ENCODE assay signal across 8 cellular contexts in the genomic region with DNA sequence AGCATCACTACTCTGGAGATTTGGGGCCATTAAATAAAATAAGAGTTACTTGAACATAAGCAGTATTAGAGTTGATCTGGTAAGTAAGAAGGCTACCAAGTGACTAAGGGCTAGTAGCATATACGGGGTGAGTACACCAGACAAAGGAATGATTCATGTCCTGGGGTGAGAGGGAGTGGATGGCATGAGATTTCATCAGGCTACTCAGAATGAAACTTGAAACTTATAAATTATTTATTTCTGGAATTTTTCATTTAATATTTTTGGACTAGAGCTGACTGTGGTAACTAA. TPM values are rescaled to one million over a fixed set of nuclear protein-coding genes. Genes with fewer than 3 reads are reported as not detected.
A peak's percentile ranks its signal among the peaks of the same experiment; 100 is the strongest.
DNase-seq lines count a peak whose midpoint lies in the region; ATAC-seq and TF ChIP-seq lines count a peak whose summit lies in the region.

No MANE protein-coding gene starts in this region.

- H3K4me2 ChIP-seq in PC-9 = peak overlapping the region; percentile 83

- H3K9me3 ChIP-seq in PC-9 (ENCODE audit: insufficient read depth, low read depth) = no peaks in the 10 kb centered on the region
- no peaks in the 10 kb centered on the region for H3K9me3 ChIP-seq in duodenal mucosa (ENCODE audit: control insufficient read depth in 1 of 2, low read length in 2 of 2)

- peak overlapping the region; percentile 86 for H3K4me3 ChIP-seq in PC-9
- peak overlapping the region; percentile 83 to 92 for H3K4me3 ChIP-seq in duodenal mucosa (ENCODE audit: low read depth in 1 of 2, low read length in 2 of 2)

- H3F3A ChIP-seq in PC-9 (ENCODE audit: insufficient read depth, low read depth) = peaks cover 23% of the 10 kb centered on the region

- no peak overlapping the region for H3K9ac ChIP-seq in duodenal mucosa (ENCODE audit: low read depth in 1 of 2, low read length in 2 of 2)

- H4K20me1 ChIP-seq in PC-9 (ENCODE audit: insufficient read depth) = no peaks in the 10 kb centered on the region

- H3K27me3 ChIP-seq in PC-9 (ENCODE audit: insufficient read depth, low read depth) (no peaks in the 10 kb centered on the region), duodenal mucosa (ENCODE audit: control insufficient read depth in 1 of 2, insufficient read depth in 2 of 2, low read length in 2 of 2) (no peaks in the 10 kb centered on the region)

- POLR2A ChIA-PET in PC-9 (lab: Charles Lee; ENCODE audit: unreplicated experiment) = interaction anchor here (0.9 kb wide), 1 partner anchor 220 kb away, joined by 4 read pairs; no protein-coding TSS in a partner anchor

- H2AFZ ChIP-seq in PC-9 = no peak overlapping the region

- H3K9me2 ChIP-seq in PC-9 (ENCODE audit: insufficient read depth) = no peaks in the 10 kb centered on the region

- H3K27ac ChIP-seq in PC-9 = peak overlapping the region; percentile 99
- no peak overlapping the region for H3K27ac ChIP-seq in duodenal mucosa (ENCODE audit: low read depth, low read length)

- peak; percentile 91 for DNase-seq in EL
- DNase-seq in PC-9 = peak; percentile 24 to 86
- peak; percentile 54 for DNase-seq in pons (ENCODE audit: low spot score)
- DNase-seq in iPS-NIHi7 (ENCODE audit: extremely low spot score) = no peak
- no peak for DNase-seq in stimulated activated CD4-positive, alpha-beta T cell treated with anti-CD3 and anti-CD28 coated beads, Interleukin-2, amount 100 ng/mL, for 48 hours

- no peak for ATAC-seq in GM18505 (IDR thresholded peaks at IDR 0.05; ENCODE audit: unreplicated experiment)
- no peak for ATAC-seq in GM21390 (IDR thresholded peaks at IDR 0.05; ENCODE audit: unreplicated experiment)

- no peak for TF ChIP-seq CTCF in PC-9 (conservative IDR thresholded peaks at IDR 0.05)

- no TSS peak for BruUV-seq in PC-9 (replicated peaks; lab: Mats Ljungman, UMichigan)

- peaks cover 17% of the 10 kb centered on the region; the same call in 1 of the 2 replicates for H3K79me2 ChIP-seq in PC-9 (ENCODE audit: low read depth)

- CTCF ChIA-PET in PC-9 (lab: Charles Lee) = no interaction called here

- H3K36me3 ChIP-seq in PC-9 (ENCODE audit: low read depth) = no peaks in the 10 kb centered on the region
- H3K36me3 ChIP-seq in duodenal mucosa (ENCODE audit: control insufficient read depth in 1 of 2, insufficient read depth in 2 of 2, low read length in 2 of 2) = no peaks in the 10 kb centered on the region

- TF ChIP-seq POLR2A in GM18505 (IDR thresholded peaks at IDR 0.05; ENCODE audit: borderline replicate concordance, extremely low read depth, insufficient read depth, insufficient read length) = no peak

- H3K4me1 ChIP-seq in PC-9 (replicated peaks; ENCODE audit: insufficient read depth) (peaks cover 29% of the 10 kb centered on the region), duodenal mucosa (ENCODE audit: control insufficient read depth in 1 of 2, insufficient read depth in 2 of 2, low read length in 2 of 2) (peaks cover 5 to 25% of the 10 kb centered on the region in 2 donors)

- intact Hi-C loops in PC-9 (cut with micrococcal nuclease; ENCODE audit: unreplicated experiment) = loop anchor here (2.0 kb wide), 1 partner anchor 188 kb away; a partner anchor contains a TSS

RNA-seq across cellular contexts. Expression of a gene that starts 2.3 kb away (rescaled TPM):
- total RNA-seq in PC-9 (2021) = 16.1 and 17.3 TPM in 2 replicates

RNA-seq across cellular contexts. Expression of a gene that starts 50.9 kb away (rescaled TPM):
- not detected in 2 replicates for total RNA-seq in PC-9 (2021)

Comparison
In these comparisons a context has a peak if more than half of its experiments do, and no peak if none do; other contexts are left out.
1. DNase-seq: peak in EL (single experiment), PC-9 (2 of 2) and pons (single experiment); none in iPS-NIHi7 (single experiment) and stimulated activated CD4-positive, alpha-beta T cell treated with anti-CD3 and anti-CD28 coated beads, Interleukin-2, amount 100 ng/mL, for 48 hours (0 of 2).